5 cellular contexts compared by ENCODE assay signal in the genomic region with DNA sequence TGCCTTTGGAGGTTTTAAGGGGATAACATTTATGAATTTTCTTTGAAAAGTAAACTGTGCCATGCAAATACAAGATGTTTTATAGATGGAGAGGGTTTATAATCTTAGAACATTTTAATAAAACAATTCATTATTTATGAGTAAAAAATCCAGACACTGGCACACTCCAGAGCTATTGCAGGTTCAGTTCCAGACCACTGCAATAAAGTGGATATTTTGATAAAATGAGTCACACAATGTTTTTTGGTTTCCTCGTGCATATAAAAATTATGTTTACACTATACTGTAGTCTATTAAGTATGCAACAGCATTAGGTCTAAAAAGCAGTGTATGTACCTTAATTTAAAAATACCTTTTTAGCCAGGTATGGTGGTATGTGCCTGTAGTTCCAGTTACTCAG.
"Had no signal": no experiment of that assay in that cellular context is flagged by ENCODE, and none has a peak within 500 bp of the region (broad histone marks: within the 10 kb centered on the region; RNA-seq: fewer than 3 reads in every experiment).

No MANE protein-coding gene starts in this region.

- ATAC-seq: HepG2, K562 had no signal

- H3K36me3 Mint-ChIP-seq: IgD-negative memory B cell had no signal

- DNase-seq: IMR-90 had no signal

- H3K4me3 ChIP-seq: K562 had no signal

- H3K27ac Mint-ChIP-seq: IgD-negative memory B cell had no signal

- H3K27ac ChIP-seq: HL-60 had no signal

- H3K4me3 Mint-ChIP-seq: IgD-negative memory B cell had no signal
